20 cellular contexts compared by ENCODE assay signal in the genomic region with DNA sequence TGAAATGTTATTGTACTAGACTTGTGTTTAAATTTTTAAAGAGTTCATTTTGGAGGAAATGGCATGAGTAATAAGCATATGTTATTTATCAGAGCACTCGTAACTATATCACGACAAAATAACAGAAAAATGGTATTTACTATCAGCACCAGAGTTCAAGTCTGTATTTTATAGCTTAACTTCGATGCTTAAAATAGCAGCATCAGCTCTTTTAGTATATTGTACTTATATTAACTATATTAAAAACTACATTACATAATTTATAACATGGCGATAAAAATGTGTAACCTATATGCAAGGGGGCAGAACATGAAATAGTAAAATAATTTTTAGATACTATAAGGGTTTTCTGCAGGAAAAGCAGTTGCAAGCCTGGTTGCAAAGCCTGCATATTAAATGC.
"Had no signal": no experiment of that assay in that cellular context is flagged by ENCODE, and none has a peak within 500 bp of the region (broad histone marks: within the 10 kb centered on the region; RNA-seq: fewer than 3 reads in every experiment).

No MANE protein-coding gene starts in this region.

- H3K36me3 Mint-ChIP-seq: stimulated activated effector memory CD8-positive, alpha-beta T cell treated with anti-CD3 and anti-CD28 coated beads, Interleukin-12 subunit alpha, Interleukin-12 subunit beta, amount 100 ng/mL, for 72 hours had no signal

- H3K4me3 Mint-ChIP-seq: naive thymus-derived CD4-positive, alpha-beta T cell; nephron progenitor cell; stimulated activated effector memory CD8-positive, alpha-beta T cell treated with anti-CD3 and anti-CD28 coated beads, Interleukin-12 subunit alpha, Interleukin-12 subunit beta, amount 100 ng/mL, for 72 hours had no signal

- H3K4me1 ChIP-seq: gastroesophageal sphincter, suprapubic skin, upper lobe of left lung, uterus had no signal

- ATAC-seq: gastroesophageal sphincter; left colon; naive thymus-derived CD4-positive, alpha-beta T cell; stimulated activated effector memory CD8-positive, alpha-beta T cell treated with anti-CD3 and anti-CD28 coated beads, Interleukin-12 subunit alpha, Interleukin-12 subunit beta, amount 100 ng/mL, for 72 hours; stimulated activated naive CD8-positive, alpha-beta T cell treated with anti-CD3 and anti-CD28 coated beads, Interleukin-15, Interleukin-2, amounts not matched to agents 100 U/mL and 50 U/mL, for 24 hours had no signal

- DNase-seq: cortex of kidney; dorsolateral prefrontal cortex; effector CD8-positive, alpha-beta T cell; glutamatergic neuron; kidney; left colon; mesendoderm; naive thymus-derived CD4-positive, alpha-beta T cell; nephron progenitor cell; posterior cingulate gyrus; stimulated activated CD4-positive, alpha-beta T cell treated with anti-CD3 and anti-CD28 coated beads, Interleukin-4, amount 100 ng/mL, for 1 hour; stimulated activated CD8-positive, alpha-beta memory T cell treated with anti-CD3 and anti-CD28 coated beads, Interleukin-4, amount 100 ng/mL, for 48 hours; stimulated activated naive CD8-positive, alpha-beta T cell treated with anti-CD3 and anti-CD28 coated beads, Interleukin-15, Interleukin-2, amounts not matched to agents 100 U/mL and 50 U/mL, for 24 hours; tibial artery; upper lobe of left lung; uterus had no signal

- H3K27ac Mint-ChIP-seq: nephron progenitor cell; stimulated activated effector memory CD8-positive, alpha-beta T cell treated with anti-CD3 and anti-CD28 coated beads, Interleukin-12 subunit alpha, Interleukin-12 subunit beta, amount 100 ng/mL, for 72 hours had no signal

- H3K9me3 ChIP-seq: gastroesophageal sphincter, suprapubic skin, tibial artery, upper lobe of left lung, uterus had no signal

- H3K27me3 ChIP-seq: dorsolateral prefrontal cortex, gastroesophageal sphincter, hepatocyte, suprapubic skin, tibial artery, upper lobe of left lung, uterus had no signal

- H3K27ac ChIP-seq: dorsolateral prefrontal cortex, gastroesophageal sphincter, hepatocyte, suprapubic skin, tibial artery, upper lobe of left lung, uterus had no signal

- H3K36me3 ChIP-seq: gastroesophageal sphincter, suprapubic skin, tibial artery, upper lobe of left lung had no signal

- H3K27me3 Mint-ChIP-seq: naive thymus-derived CD4-positive, alpha-beta T cell had no signal

- H3K4me3 ChIP-seq: dorsolateral prefrontal cortex, gastroesophageal sphincter, hepatocyte, suprapubic skin, tibial artery, upper lobe of left lung, uterus had no signal

- H3K4me1 Mint-ChIP-seq: nephron progenitor cell; stimulated activated effector memory CD8-positive, alpha-beta T cell treated with anti-CD3 and anti-CD28 coated beads, Interleukin-12 subunit alpha, Interleukin-12 subunit beta, amount 100 ng/mL, for 72 hours had no signal
